8 cellular contexts compared by ENCODE assay signal in the genomic region with DNA sequence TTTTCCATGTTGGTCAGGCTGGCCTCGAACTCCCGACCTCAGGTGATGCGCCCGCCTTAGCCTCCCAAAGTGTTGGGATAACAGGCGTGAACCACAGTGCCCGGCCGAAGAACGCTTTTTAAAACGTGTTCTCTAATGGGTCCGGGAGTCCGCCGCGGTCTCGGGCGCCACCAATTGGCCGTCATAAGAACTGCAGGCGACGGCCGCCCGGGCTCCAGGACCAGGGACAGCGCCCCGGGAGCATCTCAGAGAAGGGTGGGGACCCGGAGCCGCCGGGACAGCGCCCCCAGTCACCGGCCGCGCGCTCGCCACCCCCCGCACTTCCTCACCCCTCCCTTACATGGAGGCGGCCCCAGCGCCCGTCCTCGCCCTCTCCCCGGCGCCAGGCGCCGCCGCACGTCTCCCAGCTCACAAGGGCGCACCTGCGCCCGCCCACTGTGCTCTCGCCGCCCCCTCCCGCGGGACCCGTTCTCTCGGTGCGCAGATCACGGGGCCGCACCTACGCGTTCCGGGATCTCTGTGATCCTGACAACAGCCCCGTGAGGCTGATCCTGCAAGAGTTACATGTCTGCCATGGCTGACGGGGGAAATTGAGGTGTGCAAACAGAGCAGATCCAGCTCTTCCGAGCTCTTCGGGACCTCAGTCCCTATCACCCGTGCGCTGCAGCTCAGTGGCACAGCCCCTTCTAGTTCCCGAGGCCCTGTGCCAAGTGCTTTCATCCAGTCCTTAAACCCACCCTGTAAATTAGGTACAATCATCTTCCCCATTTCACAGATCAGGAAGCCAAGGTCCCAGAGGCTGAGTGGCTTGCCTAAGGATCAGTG. TPM values are rescaled to one million over a fixed set of nuclear protein-coding genes. Genes with fewer than 3 reads are reported as not detected.
A peak's percentile ranks its signal among the peaks of the same experiment; 100 is the strongest.
DNase-seq lines count a peak whose midpoint lies in the region; ATAC-seq lines count a peak whose summit lies in the region.

No MANE protein-coding gene starts in this region.

- DNase-seq in AG08395 (ENCODE audit: low spot score) (peak; percentile 95), GM23248 (peak; percentile 73), NCI-H2227 (lab: John Stamatoyannopoulos, UW; ENCODE audit: unreplicated experiment) (peak; percentile 87), kidney glomerular epithelial cell (lab: John Stamatoyannopoulos, UW) (peak; percentile 30)
- peak; percentile 67 for DNase-seq in activated CD4-positive, alpha-beta T cell treated with anti-CD3 and anti-CD28 coated beads for 1 hour
- peak; percentile 79 to 90 for DNase-seq in central memory CD8-positive, alpha-beta T cell (ENCODE audit: low spot score in 2 of 2)
- DNase-seq in stimulated activated CD4-positive, alpha-beta T cell treated with anti-CD3 and anti-CD28 coated beads, Interleukin-2, amount 100 ng/mL, for 4 hours (ENCODE audit: low read depth) = peak; percentile 53

- 3 to 4% methylated on average over 57 to 62 of the region's 64 CpGs for WGBS in GM23248 (ENCODE audit: low coverage in 1 of 2, low lambda C conversion rate in 2 of 2, missing lambda C conversion rate in 2 of 2), 2 experiments

- in situ Hi-C loops in GM23248 (cut with MboI) = loop anchor here (10.0 kb wide), 1 partner anchor 285 kb away; no protein-coding TSS in a partner anchor

- H3K9ac ChIP-seq in GM23248 = no peak overlapping the region

- H3K4me3 Mint-ChIP-seq in central memory CD8-positive, alpha-beta T cell = peak overlapping the region; percentile 51

- H3K27me3 Mint-ChIP-seq in central memory CD8-positive, alpha-beta T cell = peaks cover 39% of the 10 kb centered on the region

- no peak overlapping the region for H3K4me2 ChIP-seq in GM23248 (ENCODE audit: unreplicated experiment)

- no peaks in the 10 kb centered on the region for H3F3A ChIP-seq in GM23248 (ENCODE audit: insufficient read depth)

- no peak overlapping the region for H2AFZ ChIP-seq in GM23248

- H3K9me3 Mint-ChIP-seq in central memory CD8-positive, alpha-beta T cell = no peaks in the 10 kb centered on the region

- no peak overlapping the region for H3K27ac Mint-ChIP-seq in central memory CD8-positive, alpha-beta T cell (ENCODE audit: low read depth)

- H3K79me2 ChIP-seq in GM23248 (ENCODE audit: insufficient read depth) = no peaks in the 10 kb centered on the region

- no peak overlapping the region for H3K27ac ChIP-seq in GM23248

- H3K9me3 ChIP-seq in GM23248 (ENCODE audit: low read depth) = no peaks in the 10 kb centered on the region

- H3K4me1 Mint-ChIP-seq in central memory CD8-positive, alpha-beta T cell = peaks cover 8% of the 10 kb centered on the region

- peak overlapping the region; percentile 33; the same call in 1 of the 2 replicates for H3K4me3 ChIP-seq in GM23248

- no peaks in the 10 kb centered on the region for H3K36me3 ChIP-seq in GM23248 (ENCODE audit: low read depth)

- peaks cover 12% of the 10 kb centered on the region for H3K36me3 Mint-ChIP-seq in central memory CD8-positive, alpha-beta T cell (ENCODE audit: insufficient read depth)

- no peaks in the 10 kb centered on the region for H4K20me1 ChIP-seq in GM23248 (ENCODE audit: insufficient read depth)

- H3K9me2 ChIP-seq in GM23248 (ENCODE audit: insufficient read depth) = no peaks in the 10 kb centered on the region

- H3K27me3 ChIP-seq in GM23248 (replicated peaks; ENCODE audit: insufficient read depth) = peaks cover 7% of the 10 kb centered on the region

- H3K4me1 ChIP-seq in GM23248 (ENCODE audit: insufficient read depth) = no peaks in the 10 kb centered on the region

- peak; percentile 96 for ATAC-seq in central memory CD8-positive, alpha-beta T cell (replicated peaks; ENCODE audit: extremely low read depth, poor library complexity, severe bottlenecking)
- ATAC-seq in GM21515 (IDR thresholded peaks at IDR 0.05; ENCODE audit: unreplicated experiment) = no peak

RNA-seq across cellular contexts. Expression of gene RAP1GAP, which starts 9.8 kb away (rescaled TPM):
- 0.97 TPM in 1 of 2 replicates, not detected in the other for total RNA-seq in GM23248 (2014; rRNA removed; shearing (Covaris generic))
- polyA plus RNA-seq in GM23248 (2016; fragmentation: Nextera tagmentation; extraction: Ambion mirVana) = 0.41 and 0.67 TPM in 2 replicates

Comparison
In these comparisons a context has a peak if more than half of its experiments do, and no peak if none do; other contexts are left out.
1. DNase-seq: peak in every context shown above with its lines; median percentile 95 in AG08395; 87 in NCI-H2227; 84 in central memory CD8-positive, alpha-beta T cell; 73 in GM23248; 67 in activated CD4-positive, alpha-beta T cell treated with anti-CD3 and anti-CD28 coated beads for 1 hour; 53 in stimulated activated CD4-positive, alpha-beta T cell treated with anti-CD3 and anti-CD28 coated beads, Interleukin-2, amount 100 ng/mL, for 4 hours; 30 in kidney glomerular epithelial cell.